29 cellular contexts compared by ENCODE assay signal in genomic region chr10:132580617-132581016, GRCh38.
"Had no signal": no experiment of that assay in that cellular context is flagged by ENCODE, and none has a peak within 500 bp of the region (broad histone marks: within the 10 kb centered on the region; RNA-seq: fewer than 3 reads in every experiment).

No MANE protein-coding gene starts in this region.

- FAIRE-seq: keratinocyte, pancreas, urothelium cell line had no signal

- H3K36me3 ChIP-seq: ascending aorta, cardiac muscle cell, colonic mucosa, gastrocnemius medialis, pancreas had no signal

- DNase-seq: activated CD4-positive, alpha-beta memory T cell treated with anti-CD3 and anti-CD28 coated beads, Interleukin-2, amount 10 ng/mL, durations not matched to agents 7 days and 5 days; activated CD4-positive, alpha-beta T cell treated with anti-CD3 and anti-CD28 coated beads for 1 hour; activated CD4-positive, alpha-beta T cell treated with anti-CD3 and anti-CD28 coated beads, Interleukin-2, amount 10 ng/mL, durations not matched to agents 7 days and 5 days; activated CD8-positive, alpha-beta memory T cell treated with anti-CD3 and anti-CD28 coated beads, Interleukin-2, amount 50 U/mL, for 48 hours; activated gamma-delta T cell; activated naive CD4-positive, alpha-beta T cell treated with anti-CD3 and anti-CD28 coated beads, Interleukin-2, amount 10 ng/mL, durations not matched to agents 7 days and 5 days; activated naive CD8-positive, alpha-beta T cell treated with anti-CD3 and anti-CD28 coated beads, Interleukin-2, amount 10 ng/mL, durations not matched to agents 7 days and 5 days; activated T-cell treated with anti-CD3 and anti-CD28 coated beads, Interleukin-2, amount 50 U/mL, for 24 hours; cerebellar nuclear complex; colonic mucosa; dorsolateral prefrontal cortex; effector memory CD4-positive, alpha-beta T cell; gastrocnemius medialis; left cardiac atrium; pancreas; psoas muscle; stimulated activated CD4-positive, alpha-beta T cell treated with anti-CD3 and anti-CD28 coated beads, Interleukin-15, amount 100 ng/mL, for 24 hours; stimulated activated CD4-positive, alpha-beta T cell treated with anti-CD3 and anti-CD28 coated beads, Interleukin-2, amount 100 ng/mL, for 24 hours; stimulated activated naive CD4-positive, alpha-beta T cell treated with Interleukin-2 at 50 U/mL for 16 hours; T-helper 2 cell; trophoblast cell had no signal

- H3K9me3 Mint-ChIP-seq: activated CD4-positive, alpha-beta memory T cell treated with anti-CD3 and anti-CD28 coated beads, Interleukin-2, amount 10 ng/mL, durations not matched to agents 7 days and 5 days; activated CD4-positive, alpha-beta T cell treated with anti-CD3 and anti-CD28 coated beads, Interleukin-2, amount 10 ng/mL, durations not matched to agents 7 days and 5 days; activated naive CD4-positive, alpha-beta T cell treated with anti-CD3 and anti-CD28 coated beads, Interleukin-2, amount 10 ng/mL, durations not matched to agents 7 days and 5 days; activated naive CD8-positive, alpha-beta T cell treated with anti-CD3 and anti-CD28 coated beads, Interleukin-2, amount 10 ng/mL, durations not matched to agents 7 days and 5 days; activated T-cell treated with anti-CD3 and anti-CD28 coated beads, Interleukin-2, amount 50 U/mL, for 24 hours; natural killer cell treated with Interleukin-12 subunit alpha and Interleukin-12 subunit beta and Interleukin-15 and Interleukin-18, amount 100 ng/mL, for 72 hours had no signal

- ATAC-seq: gastrocnemius medialis; left cardiac atrium; natural killer cell treated with Interleukin-12 subunit alpha and Interleukin-12 subunit beta and Interleukin-15 and Interleukin-18, amount 100 ng/mL, for 72 hours; pancreas; psoas muscle had no signal

- H3K4me3 Mint-ChIP-seq: activated CD4-positive, alpha-beta memory T cell treated with anti-CD3 and anti-CD28 coated beads, Interleukin-2, amount 10 ng/mL, durations not matched to agents 7 days and 5 days; activated CD4-positive, alpha-beta T cell treated with anti-CD3 and anti-CD28 coated beads, Interleukin-2, amount 10 ng/mL, durations not matched to agents 7 days and 5 days; activated naive CD4-positive, alpha-beta T cell treated with anti-CD3 and anti-CD28 coated beads, Interleukin-2, amount 10 ng/mL, durations not matched to agents 7 days and 5 days; activated naive CD8-positive, alpha-beta T cell treated with anti-CD3 and anti-CD28 coated beads, Interleukin-2, amount 10 ng/mL, durations not matched to agents 7 days and 5 days; activated T-cell treated with anti-CD3 and anti-CD28 coated beads, Interleukin-2, amount 50 U/mL, for 24 hours; brain; natural killer cell treated with Interleukin-12 subunit alpha and Interleukin-12 subunit beta and Interleukin-15 and Interleukin-18, amount 100 ng/mL, for 72 hours had no signal

- H3K27me3 ChIP-seq: ascending aorta, cardiac muscle cell, colonic mucosa, dorsolateral prefrontal cortex, gastrocnemius medialis, hepatocyte, pancreas had no signal

- H2AFZ ChIP-seq: hepatocyte had no signal

- H3K9me3 ChIP-seq: ascending aorta, colonic mucosa, gastrocnemius medialis, pancreas, psoas muscle had no signal

- H3K27ac Mint-ChIP-seq: activated CD4-positive, alpha-beta memory T cell treated with anti-CD3 and anti-CD28 coated beads, Interleukin-2, amount 10 ng/mL, durations not matched to agents 7 days and 5 days; activated naive CD8-positive, alpha-beta T cell treated with anti-CD3 and anti-CD28 coated beads, Interleukin-2, amount 10 ng/mL, durations not matched to agents 7 days and 5 days; activated T-cell treated with anti-CD3 and anti-CD28 coated beads, Interleukin-2, amount 50 U/mL, for 24 hours had no signal

- H3K27ac ChIP-seq: colonic mucosa, dorsolateral prefrontal cortex, gastrocnemius medialis, hepatocyte, pancreas, psoas muscle had no signal

- H3K4me2 ChIP-seq: hepatocyte, smooth muscle cell had no signal

- H3K4me3 ChIP-seq: ascending aorta, cardiac muscle cell, colonic mucosa, dorsolateral prefrontal cortex, gastrocnemius medialis, hepatocyte, pancreas, psoas muscle, smooth muscle cell had no signal

- H3K27me3 Mint-ChIP-seq: activated T-cell treated with anti-CD3 and anti-CD28 coated beads, Interleukin-2, amount 50 U/mL, for 24 hours had no signal
